ENCODE assay signal across 1 cellular context in the genomic region with DNA sequence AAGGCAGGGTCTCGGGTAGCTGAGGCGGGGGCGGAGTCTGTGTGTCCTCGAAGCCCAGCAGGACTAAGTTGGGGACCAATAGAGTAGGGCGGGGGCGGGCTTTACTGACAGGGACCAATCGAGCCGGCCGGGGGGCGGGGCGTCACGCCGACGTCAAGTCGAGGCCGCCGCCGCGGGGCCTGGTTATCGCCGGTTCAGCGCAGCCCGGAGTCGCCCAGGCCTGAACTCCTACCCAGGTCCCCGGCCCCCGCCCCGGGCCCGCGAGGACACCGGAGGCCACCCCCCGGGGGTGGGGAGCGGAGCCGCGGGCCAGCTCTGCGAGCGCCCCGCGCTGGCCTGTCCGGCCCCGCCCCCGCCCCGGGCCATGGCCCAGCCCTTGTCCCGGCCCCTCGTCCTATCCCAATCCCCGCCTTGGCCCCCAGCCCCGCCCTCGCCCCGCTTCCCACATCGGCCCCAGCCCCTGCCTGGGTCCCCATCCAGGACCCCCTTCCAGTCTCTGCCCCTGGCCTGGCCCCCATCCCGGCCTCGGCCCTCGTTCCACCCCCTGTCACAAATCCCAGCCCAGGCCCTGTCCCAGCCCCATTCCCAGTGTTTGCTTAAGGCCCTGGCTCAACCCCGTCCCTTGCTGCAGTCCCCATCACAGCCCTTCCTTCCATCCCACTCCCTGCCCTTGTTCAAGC.
TF ChIP-seq lines count a peak whose summit lies in the region.

A gene with protein sequence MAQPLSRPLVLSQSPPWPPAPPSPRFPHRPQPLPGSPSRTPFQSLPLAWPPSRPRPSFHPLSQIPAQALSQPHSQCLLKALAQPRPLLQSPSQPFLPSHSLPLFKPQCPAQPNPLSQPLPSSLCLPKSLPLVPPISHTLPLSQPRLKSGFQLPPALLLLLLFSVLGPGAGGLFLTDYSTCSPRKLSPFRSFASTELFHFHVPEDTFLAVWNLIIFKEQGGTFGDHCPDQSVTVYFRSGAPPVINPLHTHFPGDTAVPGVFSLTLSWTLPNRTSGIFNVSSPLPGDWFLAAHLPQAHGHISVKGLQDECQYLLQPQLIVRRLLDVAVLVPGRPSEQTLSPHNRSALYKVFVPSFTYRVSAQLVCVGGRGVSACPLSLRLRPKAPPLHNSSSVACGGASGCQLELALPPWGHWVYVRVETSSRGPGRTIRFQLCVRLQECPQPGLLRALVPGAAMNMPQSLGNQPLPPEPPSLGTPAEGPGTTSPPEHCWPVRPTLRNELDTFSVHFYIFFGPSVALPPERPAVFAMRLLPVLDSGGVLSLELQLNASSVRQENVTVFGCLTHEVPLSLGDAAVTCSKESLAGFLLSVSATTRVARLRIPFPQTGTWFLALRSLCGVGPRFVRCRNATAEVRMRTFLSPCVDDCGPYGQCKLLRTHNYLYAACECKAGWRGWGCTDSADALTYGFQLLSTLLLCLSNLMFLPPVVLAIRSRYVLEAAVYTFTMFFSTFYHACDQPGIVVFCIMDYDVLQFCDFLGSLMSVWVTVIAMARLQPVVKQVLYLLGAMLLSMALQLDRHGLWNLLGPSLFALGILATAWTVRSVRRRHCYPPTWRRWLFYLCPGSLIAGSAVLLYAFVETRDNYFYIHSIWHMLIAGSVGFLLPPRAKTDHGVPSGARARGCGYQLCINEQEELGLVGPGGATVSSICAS (plus strand): TSS at position 145 of the 680 bp plus-strand sequence. CDS start 220 bp downstream, at position 365.

TF ChIP-seq in HEK293, 187 proteins besides CTCF, POLR2A, EP300 and RAD21 (continued from another document):
- TF ChIP-seq, protein P1, sequence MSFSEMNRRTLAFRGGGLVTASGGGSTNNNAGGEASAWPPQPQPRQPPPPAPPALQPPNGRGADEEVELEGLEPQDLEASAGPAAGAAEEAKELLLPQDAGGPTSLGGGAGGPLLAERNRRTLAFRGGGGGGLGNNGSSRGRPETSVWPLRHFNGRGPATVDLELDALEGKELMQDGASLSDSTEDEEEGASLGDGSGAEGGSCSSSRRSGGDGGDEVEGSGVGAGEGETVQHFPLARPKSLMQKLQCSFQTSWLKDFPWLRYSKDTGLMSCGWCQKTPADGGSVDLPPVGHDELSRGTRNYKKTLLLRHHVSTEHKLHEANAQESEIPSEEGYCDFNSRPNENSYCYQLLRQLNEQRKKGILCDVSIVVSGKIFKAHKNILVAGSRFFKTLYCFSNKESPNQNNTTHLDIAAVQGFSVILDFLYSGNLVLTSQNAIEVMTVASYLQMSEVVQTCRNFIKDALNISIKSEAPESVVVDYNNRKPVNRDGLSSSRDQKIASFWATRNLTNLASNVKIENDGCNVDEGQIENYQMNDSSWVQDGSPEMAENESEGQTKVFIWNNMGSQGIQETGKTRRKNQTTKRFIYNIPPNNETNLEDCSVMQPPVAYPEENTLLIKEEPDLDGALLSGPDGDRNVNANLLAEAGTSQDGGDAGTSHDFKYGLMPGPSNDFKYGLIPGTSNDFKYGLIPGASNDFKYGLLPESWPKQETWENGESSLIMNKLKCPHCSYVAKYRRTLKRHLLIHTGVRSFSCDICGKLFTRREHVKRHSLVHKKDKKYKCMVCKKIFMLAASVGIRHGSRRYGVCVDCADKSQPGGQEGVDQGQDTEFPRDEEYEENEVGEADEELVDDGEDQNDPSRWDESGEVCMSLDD (tag by site-specific recombination; IDR thresholded peaks at IDR 0.05): no peak
- no peak for TF ChIP-seq ZNF776 (tag by site-specific recombination; IDR thresholded peaks at IDR 0.05; ENCODE audit: borderline replicate concordance)
- TF ChIP-seq ZNF138 (tag by site-specific recombination; IDR thresholded peaks at IDR 0.05; ENCODE audit: borderline replicate concordance): no peak
- TF ChIP-seq ZNF174 (tag by site-specific recombination; IDR thresholded peaks at IDR 0.05): no peak
- TF ChIP-seq, protein P2, sequence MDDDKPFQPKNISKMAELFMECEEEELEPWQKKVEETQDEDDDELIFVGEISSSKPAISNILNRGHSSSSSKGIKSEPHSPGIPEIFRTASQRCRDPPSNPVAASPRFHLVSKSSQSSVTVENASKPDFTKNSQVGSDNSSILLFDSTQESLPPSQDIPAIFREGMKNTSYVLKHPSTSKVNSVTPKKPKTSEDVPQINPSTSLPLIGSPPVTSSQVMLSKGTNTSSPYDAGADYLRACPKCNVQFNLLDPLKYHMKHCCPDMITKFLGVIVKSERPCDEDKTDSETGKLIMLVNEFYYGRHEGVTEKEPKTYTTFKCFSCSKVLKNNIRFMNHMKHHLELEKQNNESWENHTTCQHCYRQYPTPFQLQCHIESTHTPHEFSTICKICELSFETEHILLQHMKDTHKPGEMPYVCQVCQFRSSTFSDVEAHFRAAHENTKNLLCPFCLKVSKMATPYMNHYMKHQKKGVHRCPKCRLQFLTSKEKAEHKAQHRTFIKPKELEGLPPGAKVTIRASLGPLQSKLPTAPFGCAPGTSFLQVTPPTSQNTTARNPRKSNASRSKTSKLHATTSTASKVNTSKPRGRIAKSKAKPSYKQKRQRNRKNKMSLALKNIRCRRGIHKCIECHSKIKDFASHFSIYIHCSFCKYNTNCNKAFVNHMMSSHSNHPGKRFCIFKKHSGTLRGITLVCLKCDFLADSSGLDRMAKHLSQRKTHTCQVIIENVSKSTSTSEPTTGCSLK (tag by site-specific recombination; IDR thresholded peaks at IDR 0.05): no peak
- TF ChIP-seq ZBTB8A (tag by site-specific recombination; IDR thresholded peaks at IDR 0.05): no peak
- peak; percentile 35; the same call in 1 of the 2 replicates for TF ChIP-seq KLF10 (tag by site-specific recombination; IDR thresholded peaks at IDR 0.05)
- TF ChIP-seq, protein P3, sequence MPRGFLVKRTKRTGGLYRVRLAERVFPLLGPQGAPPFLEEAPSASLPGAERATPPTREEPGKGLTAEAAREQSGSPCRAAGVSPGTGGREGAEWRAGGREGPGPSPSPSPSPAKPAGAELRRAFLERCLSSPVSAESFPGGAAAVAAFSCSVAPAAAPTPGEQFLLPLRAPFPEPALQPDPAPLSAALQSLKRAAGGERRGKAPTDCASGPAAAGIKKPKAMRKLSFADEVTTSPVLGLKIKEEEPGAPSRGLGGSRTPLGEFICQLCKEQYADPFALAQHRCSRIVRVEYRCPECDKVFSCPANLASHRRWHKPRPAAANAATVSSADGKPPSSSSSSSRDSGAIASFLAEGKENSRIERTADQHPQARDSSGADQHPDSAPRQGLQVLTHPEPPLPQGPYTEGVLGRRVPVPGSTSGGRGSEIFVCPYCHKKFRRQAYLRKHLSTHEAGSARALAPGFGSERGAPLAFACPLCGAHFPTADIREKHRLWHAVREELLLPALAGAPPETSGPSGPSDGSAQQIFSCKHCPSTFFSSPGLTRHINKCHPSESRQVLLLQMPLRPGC (tag by site-specific recombination; IDR thresholded peaks at IDR 0.05): no peak
- no peak for TF ChIP-seq ZNF621 (tag by site-specific recombination; IDR thresholded peaks at IDR 0.05)
- TF ChIP-seq, protein P4, sequence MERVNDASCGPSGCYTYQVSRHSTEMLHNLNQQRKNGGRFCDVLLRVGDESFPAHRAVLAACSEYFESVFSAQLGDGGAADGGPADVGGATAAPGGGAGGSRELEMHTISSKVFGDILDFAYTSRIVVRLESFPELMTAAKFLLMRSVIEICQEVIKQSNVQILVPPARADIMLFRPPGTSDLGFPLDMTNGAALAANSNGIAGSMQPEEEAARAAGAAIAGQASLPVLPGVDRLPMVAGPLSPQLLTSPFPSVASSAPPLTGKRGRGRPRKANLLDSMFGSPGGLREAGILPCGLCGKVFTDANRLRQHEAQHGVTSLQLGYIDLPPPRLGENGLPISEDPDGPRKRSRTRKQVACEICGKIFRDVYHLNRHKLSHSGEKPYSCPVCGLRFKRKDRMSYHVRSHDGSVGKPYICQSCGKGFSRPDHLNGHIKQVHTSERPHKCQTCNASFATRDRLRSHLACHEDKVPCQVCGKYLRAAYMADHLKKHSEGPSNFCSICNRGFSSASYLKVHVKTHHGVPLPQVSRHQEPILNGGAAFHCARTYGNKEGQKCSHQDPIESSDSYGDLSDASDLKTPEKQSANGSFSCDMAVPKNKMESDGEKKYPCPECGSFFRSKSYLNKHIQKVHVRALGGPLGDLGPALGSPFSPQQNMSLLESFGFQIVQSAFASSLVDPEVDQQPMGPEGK (tag by site-specific recombination; IDR thresholded peaks at IDR 0.05): peak; percentile 45; the same call in 1 of the 2 replicates
- no peak for TF ChIP-seq KLF8 (tag by site-specific recombination; IDR thresholded peaks at IDR 0.05)
- TF ChIP-seq ZNF600 (tag by site-specific recombination; IDR thresholded peaks at IDR 0.05): 0 out of 2 replicates have a peak, but pooled peaks have one; percentile 60
- TF ChIP-seq SCRT2 (tag by site-specific recombination; IDR thresholded peaks at IDR 0.05): no peak
- TF ChIP-seq, protein P5, sequence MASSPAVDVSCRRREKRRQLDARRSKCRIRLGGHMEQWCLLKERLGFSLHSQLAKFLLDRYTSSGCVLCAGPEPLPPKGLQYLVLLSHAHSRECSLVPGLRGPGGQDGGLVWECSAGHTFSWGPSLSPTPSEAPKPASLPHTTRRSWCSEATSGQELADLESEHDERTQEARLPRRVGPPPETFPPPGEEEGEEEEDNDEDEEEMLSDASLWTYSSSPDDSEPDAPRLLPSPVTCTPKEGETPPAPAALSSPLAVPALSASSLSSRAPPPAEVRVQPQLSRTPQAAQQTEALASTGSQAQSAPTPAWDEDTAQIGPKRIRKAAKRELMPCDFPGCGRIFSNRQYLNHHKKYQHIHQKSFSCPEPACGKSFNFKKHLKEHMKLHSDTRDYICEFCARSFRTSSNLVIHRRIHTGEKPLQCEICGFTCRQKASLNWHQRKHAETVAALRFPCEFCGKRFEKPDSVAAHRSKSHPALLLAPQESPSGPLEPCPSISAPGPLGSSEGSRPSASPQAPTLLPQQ (tag by site-specific recombination; IDR thresholded peaks at IDR 0.05): no peak
- TF ChIP-seq ZNF133 (tag by site-specific recombination; IDR thresholded peaks at IDR 0.05): no peak
- peak; percentile 89 for TF ChIP-seq ZNF223 (tag by site-specific recombination; IDR thresholded peaks at IDR 0.05)
- no peak for TF ChIP-seq ZNF48 (tag by site-specific recombination; IDR thresholded peaks at IDR 0.05)
- TF ChIP-seq, protein P6, sequence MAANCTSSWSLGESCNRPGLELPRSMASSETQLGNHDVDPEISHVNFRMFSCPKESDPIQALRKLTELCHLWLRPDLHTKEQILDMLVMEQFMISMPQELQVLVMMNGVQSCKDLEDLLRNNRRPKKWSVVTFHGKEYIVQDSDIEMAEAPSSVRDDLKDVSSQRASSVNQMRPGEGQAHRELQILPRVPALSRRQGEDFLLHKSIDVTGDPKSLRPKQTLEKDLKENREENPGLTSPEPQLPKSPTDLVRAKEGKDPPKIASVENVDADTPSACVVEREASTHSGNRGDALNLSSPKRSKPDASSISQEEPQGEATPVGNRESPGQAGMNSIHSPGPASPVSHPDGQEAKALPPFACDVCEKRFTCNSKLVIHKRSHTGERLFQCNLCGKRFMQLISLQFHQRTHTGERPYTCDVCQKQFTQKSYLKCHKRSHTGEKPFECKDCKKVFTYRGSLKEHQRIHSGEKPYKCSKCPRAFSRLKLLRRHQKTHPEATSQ (tag by site-specific recombination; IDR thresholded peaks at IDR 0.05): no peak
- TF ChIP-seq ZNF664 (tag by site-specific recombination; IDR thresholded peaks at IDR 0.05): no peak
TF ChIP-seq in HEK293: peak in this region for 10.
